ENCODE assay signal across 17 cellular contexts in genomic region chr3:55828712-55829111, GRCh38.
"Had no signal": no experiment of that assay in that cellular context is flagged by ENCODE, and none has a peak within 500 bp of the region (broad histone marks: within the 10 kb centered on the region; RNA-seq: fewer than 3 reads in every experiment).

No MANE protein-coding gene starts in this region.

- H3K9me3 ChIP-seq: neutrophil, pancreas had no signal

- H3K36me3 ChIP-seq: neutrophil, pancreas had no signal

- DNase-seq: activated CD4-positive, alpha-beta memory T cell treated with anti-CD3 and anti-CD28 coated beads for 36 hours; activated CD4-positive, alpha-beta T cell treated with anti-CD3 and anti-CD28 coated beads for 4 hours; activated CD8-positive, alpha-beta memory T cell treated with anti-CD3 and anti-CD28 coated beads, Interleukin-2, amount 10 ng/mL, durations not matched to agents 7 days and 5 days; activated naive CD4-positive, alpha-beta T cell treated with Interleukin-2 at 50 U/mL for 16 hours; activated naive CD8-positive, alpha-beta T cell treated with anti-CD3 and anti-CD28 coated beads, Interleukin-2, amount 10 ng/mL, durations not matched to agents 7 days and 5 days; amygdala; central memory CD4-positive, alpha-beta T cell; mesenchymal stem cell; pancreas; stimulated activated CD4-positive, alpha-beta T cell treated with anti-CD3 and anti-CD28 coated beads, Interleukin-4, amount 100 ng/mL, for 4 hours had no signal

- H3K4me1 ChIP-seq: pancreas had no signal

- H3K27ac ChIP-seq: coronary artery, neutrophil, pancreas had no signal

- ATAC-seq: activated CD8-positive, alpha-beta memory T cell treated with anti-CD3 and anti-CD28 coated beads, Interleukin-2, amount 10 ng/mL, durations not matched to agents 7 days and 5 days; activated T-helper 17 cell treated with anti-CD3 and anti-CD28 coated beads, Interleukin-2, amount 50 U/mL, for 72 hours; natural killer cell treated with Interleukin-12 subunit alpha and Interleukin-12 subunit beta and Interleukin-15 and Interleukin-18, amount 100 ng/mL, for 72 hours; pancreas; sciatic nerve; stimulated activated memory B cell treated with anti-CD40 and anti-IgM and Interleukin-4, amounts not matched to agents 10 μg/mL and 1 μg/mL and 100 μg/mL, for 72 hours; WTC11 had no signal

- H3K27me3 ChIP-seq: neutrophil, pancreas had no signal

- H3K4me3 ChIP-seq: coronary artery, pancreas had no signal
